In genomic region chr20:62376112-62377063, GRCh38 we compare ENCODE assay signal across 11 cellular contexts. TPM values are rescaled to one million over a fixed set of nuclear protein-coding genes. Genes with fewer than 3 reads are reported as not detected.
A peak's percentile ranks its signal among the peaks of the same experiment; 100 is the strongest.
DNase-seq lines count a peak whose midpoint lies in the region; TF ChIP-seq lines count a peak whose summit lies in the region.
"Had no signal": no experiment of that assay in that cellular context is flagged by ENCODE, and none has a peak within 500 bp of the region (broad histone marks: within the 10 kb centered on the region; RNA-seq: fewer than 3 reads in every experiment).

No MANE protein-coding gene starts in this region.

- in situ Hi-C loops in GM13976 (cut with MboI; ENCODE audit: low sequenced_read_pairs, unreplicated experiment): no loop called here

- H3K27ac ChIP-seq in HUES6 (ENCODE audit: low read depth, low read length) (peak overlapping the region; percentile 18; the same call in 1 of the 2 replicates), stomach smooth muscle (ENCODE audit: low read length) (peak overlapping the region; percentile 95), dorsolateral prefrontal cortex (peak overlapping the region in 22 of 59 donors; percentile 4 to 69 (median 38))

- peak; percentile 56 for DNase-seq in cerebellar cortex (ENCODE audit: low spot score)
- DNase-seq in kidney glomerular epithelial cell (lab: John Stamatoyannopoulos, UW): peak; percentile 92
- no peak for DNase-seq in GM13976 (ENCODE audit: low spot score)
- no peak for DNase-seq in NCI-H1092 (lab: John Stamatoyannopoulos, UW)
- DNase-seq in SW 1271 (lab: John Stamatoyannopoulos, UW): no peak
- DNase-seq in dorsolateral prefrontal cortex: no peak
- DNase-seq: NCI-H524 treated with DMSO at 0.1 percent for 48 hours had no signal

- H3K36me3 ChIP-seq in HUES6 (ENCODE audit: control insufficient read depth, insufficient read depth, low read length): no peaks in the 10 kb centered on the region
- H3K36me3 ChIP-seq in stomach smooth muscle (ENCODE audit: control insufficient read depth in 2 of 2, insufficient read depth in 2 of 2, low read length in 2 of 2): no peaks in the 10 kb centered on the region

- H3K27me3 ChIP-seq in HUES6 (ENCODE audit: control insufficient read depth, insufficient read depth, low read length): no peaks in the 10 kb centered on the region
- no peaks in the 10 kb centered on the region for H3K27me3 ChIP-seq in stomach smooth muscle (ENCODE audit: control insufficient read depth in 1 of 2, insufficient read depth in 2 of 2, low read length in 2 of 2)
- H3K27me3 ChIP-seq in dorsolateral prefrontal cortex: no peaks in the 10 kb centered on the region

- intact Hi-C loops in dorsolateral prefrontal cortex (cut with DNase I): no loop called here

- H3K9me3 ChIP-seq in HUES6 (ENCODE audit: control insufficient read depth, insufficient read depth, low read depth, low read length) (no peaks in the 10 kb centered on the region), stomach smooth muscle (ENCODE audit: control insufficient read depth in 2 of 2, low read length in 2 of 2) (no peaks in the 10 kb centered on the region)

- H3K4me1 ChIP-seq in HUES6 (ENCODE audit: control insufficient read depth, insufficient read depth, low read length) (peaks cover 45% of the 10 kb centered on the region), stomach smooth muscle (ENCODE audit: control insufficient read depth, insufficient read depth, low read length) (peaks cover 84% of the 10 kb centered on the region)

- peak overlapping the region; percentile 28 for H3K9ac ChIP-seq in HUES6 (ENCODE audit: low read length)
- peak overlapping the region; percentile 19 to 47 for H3K9ac ChIP-seq in stomach smooth muscle (ENCODE audit: low read length in 2 of 2)

- H3K4me3 ChIP-seq in HUES6 (ENCODE audit: low read depth, low read length) (no peak overlapping the region), stomach smooth muscle (ENCODE audit: low read length in 2 of 2) (peak overlapping the region in 1 of 2 donors; percentile 8), dorsolateral prefrontal cortex (peak overlapping the region in 1 of 59 donors; percentile 6)
- H3K4me3 ChIP-seq: GM12878 had no signal

- TF ChIP-seq CTCF in GM13976 (IDR thresholded peaks at IDR 0.05; ENCODE audit: borderline replicate concordance, control extremely low read depth, extremely low read depth, insufficient read depth, missing control alignments) (no peak), dorsolateral prefrontal cortex (IDR thresholded peaks at IDR 0.05 in 54 of 56, conservative IDR thresholded peaks at IDR 0.05 in 2 of 56; ENCODE audit: low read depth in 1 of 56, partially characterized antibody in 56 of 56) (peak in 16 of 56 donors; percentile 8 to 35 (median 18))

RNA-seq across cellular contexts. Expression of gene LAMA5, which starts 9.3 kb away (rescaled TPM):
- 100 to 1,000 TPM in 30 of 120 experiments, 10 to 100 TPM in 90; 31.1 to 179 (median 80.7) TPM for total RNA-seq in dorsolateral prefrontal cortex

RNA-seq across cellular contexts. Expression of gene RPS21, which starts 10.5 kb away (rescaled TPM):
- total RNA-seq in dorsolateral prefrontal cortex: 100 to 1,000 TPM; 411 to 983 (median 581) TPM

RNA-seq across cellular contexts. Expression of gene CABLES2, which starts 30.7 kb away (rescaled TPM):
- total RNA-seq in dorsolateral prefrontal cortex: 10 to 100 TPM in 99 of 120 experiments, 1 to 10 TPM in 21; 7.0 to 18.7 (median 11.9) TPM

RNA-seq across cellular contexts. Expression of gene RBBP8NL, which starts 51.0 kb away (rescaled TPM):
- total RNA-seq in dorsolateral prefrontal cortex: 1 to 10 TPM in 4 of 120 experiments, under 1 TPM in 56, not detected in 60; 0.14 to 1.7 (median 0.29) TPM
- total RNA-seq: glomerular endothelial cell, GM12878 had no signal

Comparison
In these comparisons a context has a peak if more than half of its experiments do, and no peak if none do; other contexts are left out.
1. DNase-seq: peak in cerebellar cortex (single experiment) and kidney glomerular epithelial cell (single experiment); none in GM13976 (single experiment), NCI-H1092 (single experiment), SW 1271 (0 of 2) and dorsolateral prefrontal cortex (0 of 10).